In genomic region chr16:4263504-4264436, GRCh38 we compare ENCODE assay signal across 1 cellular context.
TF ChIP-seq lines count a peak whose summit lies in the region.

No MANE protein-coding gene starts in this region.

TF ChIP-seq in endothelial cell of umbilical vein, 7 proteins besides CTCF, POLR2A, EP300 and RAD21:
- TF ChIP-seq JUN (IDR thresholded peaks at IDR 0.05; ENCODE audit: borderline replicate concordance, insufficient read depth, insufficient read length, low read depth) (no peak), MAX (IDR thresholded peaks at IDR 0.05; ENCODE audit: insufficient read depth, insufficient read length) (no peak), MYC (IDR thresholded peaks at IDR 0.05; ENCODE audit: low read depth, low read length) (no peak), POLR2AphosphoS5 (IDR thresholded peaks at IDR 0.05; ENCODE audit: insufficient read depth, low read depth, low read length) (no peak), FOS (IDR thresholded peaks at IDR 0.05; ENCODE audit: borderline replicate concordance, insufficient read depth, low read length) (no peak), EZH2 (IDR thresholded peaks at IDR 0.05; ENCODE audit: borderline replicate concordance, low read depth, low read length, severe bottlenecking) (no peak), GATA2 (IDR thresholded peaks at IDR 0.05; ENCODE audit: insufficient read depth, insufficient read length, low read depth, low read length) (no peak)
